In the genomic region with DNA sequence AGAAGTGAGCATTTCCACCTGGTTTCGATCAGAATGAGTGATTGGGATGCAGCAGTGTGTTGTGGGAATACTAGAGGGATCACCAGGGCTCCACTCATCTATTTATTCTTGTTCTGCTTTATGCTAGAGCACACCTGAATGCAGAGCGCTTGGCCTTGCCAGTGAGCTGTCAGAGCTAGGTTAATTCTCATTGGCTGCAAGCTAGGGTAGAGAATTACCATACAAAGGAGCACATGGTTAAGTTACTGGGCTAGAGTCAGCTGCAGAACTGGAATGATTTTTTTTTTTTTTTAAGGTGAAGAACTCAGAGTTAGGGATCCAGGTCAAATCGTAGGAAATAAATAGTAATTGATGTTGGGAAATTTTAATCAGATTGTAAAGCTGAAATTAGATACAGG, we compare ENCODE assay signal across 1 cellular context.
TF ChIP-seq lines count a peak whose summit lies in the region.

No MANE protein-coding gene starts in this region.

TF ChIP-seq in Ishikawa, 13 proteins besides CTCF, POLR2A, EP300 and RAD21 (continued from another document):
- no peak for TF ChIP-seq TEAD4 (IDR thresholded peaks at IDR 0.05)
- no peak for TF ChIP-seq TCF12 (IDR thresholded peaks at IDR 0.05; ENCODE audit: low read depth)
- TF ChIP-seq, protein P1, sequence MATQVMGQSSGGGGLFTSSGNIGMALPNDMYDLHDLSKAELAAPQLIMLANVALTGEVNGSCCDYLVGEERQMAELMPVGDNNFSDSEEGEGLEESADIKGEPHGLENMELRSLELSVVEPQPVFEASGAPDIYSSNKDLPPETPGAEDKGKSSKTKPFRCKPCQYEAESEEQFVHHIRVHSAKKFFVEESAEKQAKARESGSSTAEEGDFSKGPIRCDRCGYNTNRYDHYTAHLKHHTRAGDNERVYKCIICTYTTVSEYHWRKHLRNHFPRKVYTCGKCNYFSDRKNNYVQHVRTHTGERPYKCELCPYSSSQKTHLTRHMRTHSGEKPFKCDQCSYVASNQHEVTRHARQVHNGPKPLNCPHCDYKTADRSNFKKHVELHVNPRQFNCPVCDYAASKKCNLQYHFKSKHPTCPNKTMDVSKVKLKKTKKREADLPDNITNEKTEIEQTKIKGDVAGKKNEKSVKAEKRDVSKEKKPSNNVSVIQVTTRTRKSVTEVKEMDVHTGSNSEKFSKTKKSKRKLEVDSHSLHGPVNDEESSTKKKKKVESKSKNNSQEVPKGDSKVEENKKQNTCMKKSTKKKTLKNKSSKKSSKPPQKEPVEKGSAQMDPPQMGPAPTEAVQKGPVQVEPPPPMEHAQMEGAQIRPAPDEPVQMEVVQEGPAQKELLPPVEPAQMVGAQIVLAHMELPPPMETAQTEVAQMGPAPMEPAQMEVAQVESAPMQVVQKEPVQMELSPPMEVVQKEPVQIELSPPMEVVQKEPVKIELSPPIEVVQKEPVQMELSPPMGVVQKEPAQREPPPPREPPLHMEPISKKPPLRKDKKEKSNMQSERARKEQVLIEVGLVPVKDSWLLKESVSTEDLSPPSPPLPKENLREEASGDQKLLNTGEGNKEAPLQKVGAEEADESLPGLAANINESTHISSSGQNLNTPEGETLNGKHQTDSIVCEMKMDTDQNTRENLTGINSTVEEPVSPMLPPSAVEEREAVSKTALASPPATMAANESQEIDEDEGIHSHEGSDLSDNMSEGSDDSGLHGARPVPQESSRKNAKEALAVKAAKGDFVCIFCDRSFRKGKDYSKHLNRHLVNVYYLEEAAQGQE (IDR thresholded peaks at IDR 0.05; ENCODE audit: low read depth): no peak
- TF ChIP-seq EGR1 (IDR thresholded peaks at IDR 0.05): no peak
